15 cellular contexts compared by ENCODE assay signal in genomic region chr1:106049595-106049994, GRCh38.
"Had no signal": no experiment of that assay in that cellular context is flagged by ENCODE, and none has a peak within 500 bp of the region (broad histone marks: within the 10 kb centered on the region; RNA-seq: fewer than 3 reads in every experiment).

No MANE protein-coding gene starts in this region.

- H3K36me3 Mint-ChIP-seq: naive thymus-derived CD8-positive, alpha-beta T cell had no signal

- H3K4me1 Mint-ChIP-seq: naive thymus-derived CD8-positive, alpha-beta T cell had no signal

- H3K27ac Mint-ChIP-seq: naive thymus-derived CD8-positive, alpha-beta T cell had no signal

- DNase-seq: cortex of kidney; dorsolateral prefrontal cortex; effector CD8-positive, alpha-beta T cell; foreskin melanocyte; head of caudate nucleus; hippocampal formation; naive thymus-derived CD8-positive, alpha-beta T cell; posterior cingulate gyrus; right cardiac atrium; small intestine; stimulated activated CD4-positive, alpha-beta T cell treated with anti-CD3 and anti-CD28 coated beads, Interleukin-12 subunit alpha, Interleukin-12 subunit beta, amount 100 ng/mL, for 4 hours; stimulated activated naive CD4-positive, alpha-beta T cell treated with Interleukin-2 at 50 U/mL for 16 hours; tibial artery; upper lobe of left lung; uterus had no signal

- H3K27ac ChIP-seq: dorsolateral prefrontal cortex, tibial artery, upper lobe of left lung, uterus had no signal

- H3K27me3 Mint-ChIP-seq: naive thymus-derived CD8-positive, alpha-beta T cell had no signal

- H3K36me3 ChIP-seq: tibial artery, upper lobe of left lung, uterus had no signal

- H3K4me1 ChIP-seq: tibial artery, upper lobe of left lung, uterus had no signal

- H3K9me3 ChIP-seq: tibial artery, upper lobe of left lung, uterus had no signal

- H3K4me3 ChIP-seq: dorsolateral prefrontal cortex, tibial artery, upper lobe of left lung, uterus had no signal

- H3K4me3 Mint-ChIP-seq: naive thymus-derived CD8-positive, alpha-beta T cell had no signal

- ATAC-seq: naive thymus-derived CD8-positive, alpha-beta T cell; right cardiac atrium had no signal

- H3K27me3 ChIP-seq: dorsolateral prefrontal cortex, tibial artery, upper lobe of left lung, uterus had no signal
